ENCODE assay signal across 20 cellular contexts in the genomic region with DNA sequence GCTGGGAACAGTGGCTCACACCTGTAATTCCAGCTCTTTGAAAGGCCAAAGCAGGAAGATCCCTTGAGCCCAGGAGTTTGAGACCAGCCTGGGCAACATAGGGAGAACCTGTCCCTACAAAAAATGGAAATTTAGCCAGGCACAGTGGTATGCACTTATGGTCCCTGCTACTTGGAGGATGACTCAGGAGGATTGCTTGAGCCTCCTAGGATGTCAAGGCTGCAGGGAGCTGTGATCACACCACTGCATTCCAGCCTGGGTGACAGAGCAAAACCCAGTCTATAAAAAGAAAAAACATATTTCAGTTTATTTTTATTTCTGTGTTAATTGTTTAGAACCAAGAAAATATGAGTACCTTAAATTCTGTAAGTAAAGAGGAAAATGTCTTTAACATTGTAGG.
DNase-seq lines count a peak whose midpoint lies in the region; ATAC-seq, FAIRE-seq and TF ChIP-seq lines count a peak whose summit lies in the region.
"Had no signal": no experiment of that assay in that cellular context is flagged by ENCODE, and none has a peak within 500 bp of the region (broad histone marks: within the 10 kb centered on the region; RNA-seq: fewer than 3 reads in every experiment).

No MANE protein-coding gene starts in this region.

- no peak overlapping the region for H4K5ac ChIP-seq in H1 (ENCODE audit: insufficient read length, low read depth, low read length)

- no peak overlapping the region for H4K91ac ChIP-seq in H1 (replicated peaks; ENCODE audit: insufficient read length, low read length)

- H4K8ac ChIP-seq in H1 (ENCODE audit: extremely low read depth, insufficient read depth, low read length): no peak overlapping the region; the same call in 1 of the 2 replicates

- no peak for ATAC-seq in HG02885 (IDR thresholded peaks at IDR 0.05; ENCODE audit: poor library complexity, unreplicated experiment)
- ATAC-seq: left lobe of liver, natural killer cell, right lobe of liver had no signal

- CTCF ChIA-PET in H1 (lab: Charles Lee; ENCODE audit: partially characterized antibody): interaction anchor here (1.0 kb wide), 1 partner anchor 32 kb away, joined by 3 read pairs; no protein-coding TSS in a partner anchor

- H3K36me3 ChIP-seq in H1 (ENCODE audit: control insufficient read depth in 2 of 4, insufficient read depth in 4 of 4, low read length in 3 of 4) (peaks cover 0 to 9% (median 2%) of the 10 kb centered on the region in 4 experiments; a peak in 4 of 8 replicates), muscle layer of duodenum (ENCODE audit: control insufficient read depth in 1 of 2, insufficient read depth in 2 of 2, low read length in 2 of 2) (peaks cover 25 to 27% of the 10 kb centered on the region in 2 donors)

- H2BK20ac ChIP-seq in H1 (ENCODE audit: low read length): no peak overlapping the region

- TF ChIP-seq CTCF in H1 (IDR thresholded peaks at IDR 0.05; ENCODE audit: control extremely low read depth in 1 of 3, insufficient read depth in 1 of 3, low read depth in 1 of 3, low read length in 3 of 3) (no peak), progenitor cell of endocrine pancreas (IDR thresholded peaks at IDR 0.05; ENCODE audit: unreplicated experiment) (no peak)

- no peak overlapping the region for H3K27ac ChIP-seq in H1 (ENCODE audit: low read depth, low read length)
- H3K27ac ChIP-seq in muscle layer of duodenum (ENCODE audit: low read length): peak overlapping the region; percentile 28
- H3K27ac ChIP-seq: hepatocyte, right lobe of liver had no signal

- peaks cover 27% of the 10 kb centered on the region for H3K36me3 Mint-ChIP-seq in progenitor cell of endocrine pancreas (ENCODE audit: insufficient read depth)

- H3K56ac ChIP-seq in H1 (replicated peaks; ENCODE audit: insufficient read length, low read depth, low read length): no peak overlapping the region

- H3K9me3 Mint-ChIP-seq in progenitor cell of endocrine pancreas (ENCODE audit: low read depth): no peaks in the 10 kb centered on the region
- H3K9me3 Mint-ChIP-seq: activated naive CD4-positive, alpha-beta T cell treated with anti-CD3 and anti-CD28 coated beads, Interleukin-2, amount 50 U/mL, for 24 hours; IgD-negative memory B cell; natural killer cell; T-helper 1 cell treated with Interleukin-12 subunit alpha and Interleukin-12 subunit beta and Interleukin-4 antibody, amounts not matched to agents 30 μg/mL and 1 μg/mL, for 36 hours had no signal

- no peak for TF ChIP-seq RAD21 in H1 (IDR thresholded peaks at IDR 0.05 in 1 of 2, conservative IDR thresholded peaks at IDR 0.05 in 1 of 2; ENCODE audit: low read depth in 2 of 2, low read length in 2 of 2)

- no peaks in the 10 kb centered on the region for H3K27me3 Mint-ChIP-seq in progenitor cell of endocrine pancreas
- H3K27me3 Mint-ChIP-seq: IgD-negative memory B cell had no signal

- no peak overlapping the region for H3K23ac ChIP-seq in H1 (ENCODE audit: insufficient read length)

- no peaks in the 10 kb centered on the region for H3K23me2 ChIP-seq in H1 (ENCODE audit: low read depth, low read length)

- no peak overlapping the region for H3K4me2 ChIP-seq in H1 (ENCODE audit: insufficient read depth in 1 of 2, low read depth in 2 of 2, low read length in 2 of 2)
- H3K4me2 ChIP-seq: hepatocyte had no signal

- H3K4me1 ChIP-seq in H1 (replicated peaks in 1 of 4; ENCODE audit: control insufficient read depth in 3 of 4, insufficient read depth in 4 of 4, low read length in 3 of 4): no peaks in the 10 kb centered on the region
- H3K4me1 ChIP-seq in muscle layer of duodenum (ENCODE audit: control insufficient read depth in 1 of 2, insufficient read depth in 2 of 2, low read length in 2 of 2): peaks cover 9 to 26% of the 10 kb centered on the region in 2 donors

- H2BK12ac ChIP-seq in H1 (ENCODE audit: low read depth, low read length): no peak overlapping the region

- H3K9me3 ChIP-seq in H1 (ENCODE audit: insufficient read depth in 2 of 2, low read depth in 1 of 2, low read length in 1 of 2) (no peaks in the 10 kb centered on the region), muscle layer of duodenum (ENCODE audit: control insufficient read depth in 1 of 2, low read length in 2 of 2) (no peaks in the 10 kb centered on the region)
- H3K9me3 ChIP-seq: right lobe of liver had no signal

- DNase-seq in ACHN (peak; percentile 23), M059J (ENCODE audit: low read depth) (peak; percentile 66), H1 (ENCODE audit: low read depth in 1 of 2, low spot score in 2 of 2) (no peak), progenitor cell of endocrine pancreas (ENCODE audit: low spot score, unreplicated experiment) (no peak), SKM-1 (lab: John Stamatoyannopoulos, UW; ENCODE audit: unreplicated experiment) (no peak), NCI-H524 (lab: John Stamatoyannopoulos, UW) (no peak)
- DNase-seq: central memory CD4-positive, alpha-beta T cell; natural killer cell; NCI-H1105 treated with DMSO at 0.1 percent for 48 hours; NCI-H510A; right lobe of liver; stimulated activated CD4-positive, alpha-beta T cell treated with anti-CD3 and anti-CD28 coated beads, Interleukin-4, amount 100 ng/mL, for 24 hours had no signal

- no peak overlapping the region for H2AFZ ChIP-seq in H1 (ENCODE audit: low read length)
- H2AFZ ChIP-seq: hepatocyte had no signal

- H2BK15ac ChIP-seq in H1 (ENCODE audit: low read length): no peak overlapping the region

- no peak overlapping the region for H2BK5ac ChIP-seq in H1 (ENCODE audit: low read depth, low read length)

- no peak overlapping the region for H2AK5ac ChIP-seq in H1 (ENCODE audit: low read depth, low read length)

- no peak for FAIRE-seq in H1 (lab: Jason Lieb, UNC)
- FAIRE-seq: GM18507 had no signal

- TF ChIP-seq EP300 in H1 (IDR thresholded peaks at IDR 0.05; ENCODE audit: borderline replicate concordance in 1 of 2, low read depth in 2 of 2, low read length in 2 of 2): no peak

- no peak overlapping the region for H3K9ac ChIP-seq in H1 (replicated peaks in 1 of 4; ENCODE audit: extremely low read depth in 1 of 4, low read depth in 3 of 4, low read length in 3 of 4)

- no peak overlapping the region for H2BK120ac ChIP-seq in H1 (replicated peaks; ENCODE audit: low read depth, low read length)

- POLR2A ChIA-PET in H1 (lab: Charles Lee; ENCODE audit: partially characterized antibody): no interaction called here

- H3K4me3 ChIP-seq in H1 (ENCODE audit: extremely low read depth in 1 of 4, insufficient read depth in 2 of 4, low read depth in 3 of 4, low read length in 4 of 4) (no peak overlapping the region), muscle layer of duodenum (ENCODE audit: low read depth in 1 of 2, low read length in 2 of 2) (no peak overlapping the region)
- H3K4me3 ChIP-seq: hepatocyte, right lobe of liver had no signal

- peaks cover 8% of the 10 kb centered on the region for H3K4me1 Mint-ChIP-seq in progenitor cell of endocrine pancreas (ENCODE audit: low read depth)
- H3K4me1 Mint-ChIP-seq: activated naive CD4-positive, alpha-beta T cell treated with anti-CD3 and anti-CD28 coated beads, Interleukin-2, amount 50 U/mL, for 24 hours; IgD-negative memory B cell had no signal

- H3K4ac ChIP-seq in H1 (replicated peaks; ENCODE audit: insufficient read length, low read depth, low read length): no peak overlapping the region

- no peak overlapping the region for H3K4me3 Mint-ChIP-seq in progenitor cell of endocrine pancreas (ENCODE audit: low read depth)
- H3K4me3 Mint-ChIP-seq: activated naive CD4-positive, alpha-beta T cell treated with anti-CD3 and anti-CD28 coated beads, Interleukin-2, amount 50 U/mL, for 24 hours; IgD-negative memory B cell; natural killer cell; T-helper 1 cell treated with Interleukin-12 subunit alpha and Interleukin-12 subunit beta and Interleukin-4 antibody, amounts not matched to agents 30 μg/mL and 1 μg/mL, for 36 hours had no signal

- no peak overlapping the region for H3K18ac ChIP-seq in H1 (ENCODE audit: extremely low read depth, low read length)

- in situ Hi-C loops in ACHN (cut with HindIII; ENCODE audit: low pct_ligation_motif_present, low pct_unique_long_range_greater_than_20kb, low sequenced_read_pairs): no loop called here

- H4K20me1 ChIP-seq in H1 (replicated peaks in 1 of 2; ENCODE audit: control insufficient read depth in 1 of 2, insufficient read depth in 2 of 2, low read length in 2 of 2): peaks cover 0 to 3% of the 10 kb centered on the region in 2 experiments

- no peak for TF ChIP-seq POLR2A in H1 (IDR thresholded peaks at IDR 0.05; ENCODE audit: control extremely low read depth in 1 of 2, low read depth in 2 of 2, low read length in 2 of 2)

- H3K79me1 ChIP-seq in H1 (ENCODE audit: low read depth, low read length): no peaks in the 10 kb centered on the region

- H3K14ac ChIP-seq in H1 (ENCODE audit: insufficient read length): no peak overlapping the region

- H3K27ac Mint-ChIP-seq in progenitor cell of endocrine pancreas: no peak overlapping the region
- H3K27ac Mint-ChIP-seq: activated naive CD4-positive, alpha-beta T cell treated with anti-CD3 and anti-CD28 coated beads, Interleukin-2, amount 50 U/mL, for 24 hours; IgD-negative memory B cell; natural killer cell; T-helper 1 cell treated with Interleukin-12 subunit alpha and Interleukin-12 subunit beta and Interleukin-4 antibody, amounts not matched to agents 30 μg/mL and 1 μg/mL, for 36 hours had no signal

- H3K79me2 ChIP-seq in H1 (ENCODE audit: control insufficient read depth in 1 of 2, insufficient read depth in 2 of 2, low read length in 2 of 2): no peaks in the 10 kb centered on the region

- H3K27me3 ChIP-seq in H1 (replicated peaks in 1 of 4; ENCODE audit: control insufficient read depth in 3 of 4, extremely low read depth in 1 of 4, insufficient read depth in 3 of 4, low read length in 3 of 4) (no peaks in the 10 kb centered on the region), muscle layer of duodenum (ENCODE audit: low read depth, low read length) (no peaks in the 10 kb centered on the region)
- H3K27me3 ChIP-seq: hepatocyte, right lobe of liver had no signal

TF ChIP-seq in H1, 55 proteins besides CTCF, POLR2A, EP300 and RAD21:
- 0 out of 2 replicates have a peak, but pooled peaks have one; percentile 22 for TF ChIP-seq BACH1 (IDR thresholded peaks at IDR 0.05; ENCODE audit: low read length)
- no peak for TF ChIP-seq CTBP2 (IDR thresholded peaks at IDR 0.05; ENCODE audit: borderline replicate concordance, insufficient read depth, insufficient read length, low read length)
- no peak for TF ChIP-seq EGR1 (IDR thresholded peaks at IDR 0.05; ENCODE audit: borderline replicate concordance, low read depth, low read length)
TF ChIP-seq in H1: peak in this region for 1.

Comparison
In these comparisons a context has a peak if more than half of its experiments do, and no peak if none do; other contexts are left out.
1. DNase-seq: peak in ACHN (single experiment) and M059J (single experiment); none in H1 (0 of 2), progenitor cell of endocrine pancreas (single experiment), SKM-1 (single experiment) and NCI-H524 (0 of 2).